21 cellular contexts compared by ENCODE assay signal in the genomic region with DNA sequence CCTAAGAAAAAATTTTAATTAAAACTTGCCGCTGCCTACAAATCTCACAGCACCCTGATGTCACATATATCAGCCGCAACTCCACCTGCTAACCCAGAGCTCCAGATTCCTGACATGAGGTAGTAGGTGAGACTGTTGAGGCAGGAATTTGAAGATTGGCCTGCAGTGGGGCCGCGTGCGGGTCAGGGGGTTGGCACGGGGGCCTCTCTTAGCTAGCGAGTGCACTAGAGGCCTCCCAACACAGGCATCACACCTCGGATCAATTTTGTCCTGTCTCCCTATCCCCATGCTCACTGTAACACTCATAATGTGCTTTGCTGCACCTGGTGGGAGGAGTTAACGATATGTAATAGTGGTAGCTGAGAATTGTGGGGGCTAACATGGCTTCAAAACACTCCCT.
A peak's percentile ranks its signal among the peaks of the same experiment; 100 is the strongest.
DNase-seq lines count a peak whose midpoint lies in the region; ATAC-seq and TF ChIP-seq lines count a peak whose summit lies in the region.
"Had no signal": no experiment of that assay in that cellular context is flagged by ENCODE, and none has a peak within 500 bp of the region (broad histone marks: within the 10 kb centered on the region; RNA-seq: fewer than 3 reads in every experiment).

No MANE protein-coding gene starts in this region.

- ATAC-seq in GM23338, result no peak
- no peak for ATAC-seq in stimulated activated naive CD8-positive, alpha-beta T cell treated with anti-CD3 and anti-CD28 coated beads, Interleukin-15, amount 100 ng/mL, for 72 hours
- ATAC-seq in HG02798 (IDR thresholded peaks at IDR 0.05; ENCODE audit: poor library complexity, unreplicated experiment), result no peak
- ATAC-seq: A549 had no signal

- H3F3A ChIP-seq in GM23338 (replicated peaks; ENCODE audit: low read depth), result no peaks in the 10 kb centered on the region

- no peak overlapping the region for H3K4me2 ChIP-seq in GM23338
- no peak overlapping the region for H3K4me2 ChIP-seq in hepatocyte
- H3K4me2 ChIP-seq: A549, PC-9 had no signal

- H2AFZ ChIP-seq in GM23338 (peak overlapping the region; percentile 91; the same call in 1 of the 2 replicates), hepatocyte (no peak overlapping the region)
- H2AFZ ChIP-seq: PC-9 had no signal

- no peaks in the 10 kb centered on the region for H3K36me3 Mint-ChIP-seq in GM23338 (ENCODE audit: low read depth)
- H3K36me3 Mint-ChIP-seq in nephron progenitor cell (ENCODE audit: low read depth), result no peaks in the 10 kb centered on the region
- H3K36me3 Mint-ChIP-seq: CD4-positive, CD25-positive, alpha-beta regulatory T cell had no signal

- peaks cover 8% of the 10 kb centered on the region; the same call in 1 of the 2 replicates for H3K4me1 ChIP-seq in GM23338 (ENCODE audit: insufficient read depth)
- peaks cover 12% of the 10 kb centered on the region for H3K4me1 ChIP-seq in hepatocyte (ENCODE audit: insufficient read depth)
- peaks cover 8 to 49% (median 33%) of the 10 kb centered on the region in 5 donors for H3K4me1 ChIP-seq in subcutaneous abdominal adipose tissue (ENCODE audit: control insufficient read depth in 5 of 5, insufficient read depth in 5 of 5, low read length in 5 of 5)
- H3K4me1 ChIP-seq: BE2C, HAP-1 had no signal

- no peaks in the 10 kb centered on the region for H3K27me3 ChIP-seq in GM23338 (ENCODE audit: insufficient read depth)
- no peaks in the 10 kb centered on the region for H3K27me3 ChIP-seq in hepatocyte
- H3K27me3 ChIP-seq in subcutaneous abdominal adipose tissue (ENCODE audit: control insufficient read depth in 5 of 5, insufficient read depth in 4 of 5, low read length in 5 of 5), result no peaks in the 10 kb centered on the region
- H3K27me3 ChIP-seq: BE2C had no signal

- DNase-seq in GM23338 (ENCODE audit: low spot score) (no peak), hepatocyte (ENCODE audit: low spot score) (no peak), nephron progenitor cell (no peak)
- DNase-seq in stimulated activated naive CD8-positive, alpha-beta T cell treated with anti-CD3 and anti-CD28 coated beads, Interleukin-15, amount 100 ng/mL, for 72 hours, result no peak
- DNase-seq: BE2C; CD4-positive, CD25-positive, alpha-beta regulatory T cell; DMS 273 treated with DMSO at 0.1 percent for 48 hours; DMS79 treated with DMSO at 0.1 percent for 48 hours; Karpas-422; NCI-H1417; NCI-H187; NCI-H446; NCI-H526; PC-9; RPMI8226; SHP77 had no signal

- H3K27ac Mint-ChIP-seq in GM23338 (no peak overlapping the region), nephron progenitor cell (no peak overlapping the region)
- H3K27ac Mint-ChIP-seq in stimulated activated naive CD8-positive, alpha-beta T cell treated with anti-CD3 and anti-CD28 coated beads, Interleukin-15, amount 100 ng/mL, for 72 hours, result no peak overlapping the region
- H3K27ac Mint-ChIP-seq: CD4-positive, CD25-positive, alpha-beta regulatory T cell had no signal

- no peak overlapping the region for H3K4me3 Mint-ChIP-seq in GM23338
- H3K4me3 Mint-ChIP-seq in stimulated activated naive CD8-positive, alpha-beta T cell treated with anti-CD3 and anti-CD28 coated beads, Interleukin-15, amount 100 ng/mL, for 72 hours, result no peak overlapping the region
- H3K4me3 Mint-ChIP-seq in nephron progenitor cell, result no peak overlapping the region
- H3K4me3 Mint-ChIP-seq: CD4-positive, CD25-positive, alpha-beta regulatory T cell had no signal

- H3K9ac ChIP-seq in subcutaneous abdominal adipose tissue (ENCODE audit: low read length in 5 of 5), result no peak overlapping the region

- H3K9me2 ChIP-seq in GM23338 (ENCODE audit: insufficient read depth) (peaks cover 12% of the 10 kb centered on the region; the same call in 1 of the 2 replicates), hepatocyte (replicated peaks; ENCODE audit: insufficient read depth) (no peaks in the 10 kb centered on the region)

- no peak for TF ChIP-seq CTCF in GM23338 (conservative IDR thresholded peaks at IDR 0.05; ENCODE audit: low read depth in 2 of 2)
- no peak for TF ChIP-seq CTCF in VCaP (conservative IDR thresholded peaks at IDR 0.05)
- no peak for TF ChIP-seq CTCF in hepatocyte (IDR thresholded peaks at IDR 0.05; ENCODE audit: poor library complexity)
- no peak for TF ChIP-seq CTCF in nephron progenitor cell (IDR thresholded peaks at IDR 0.05)

- no peaks in the 10 kb centered on the region for H4K20me1 ChIP-seq in GM23338 (replicated peaks; ENCODE audit: insufficient read depth)
- no peaks in the 10 kb centered on the region for H4K20me1 ChIP-seq in hepatocyte (ENCODE audit: insufficient read depth, poor library complexity, severe bottlenecking)

- no peaks in the 10 kb centered on the region for H3K79me2 ChIP-seq in GM23338 (replicated peaks; ENCODE audit: insufficient read depth)
- H3K79me2 ChIP-seq in hepatocyte, result no peaks in the 10 kb centered on the region

- H3K36me3 ChIP-seq in GM23338 (ENCODE audit: insufficient read depth) (no peaks in the 10 kb centered on the region), hepatocyte (replicated peaks; ENCODE audit: insufficient read depth, low read depth) (no peaks in the 10 kb centered on the region), subcutaneous abdominal adipose tissue (ENCODE audit: control insufficient read depth in 5 of 5, insufficient read depth in 5 of 5, low read length in 5 of 5) (no peaks in the 10 kb centered on the region)
- H3K36me3 ChIP-seq: BE2C, HAP-1 had no signal

- H3K9me3 ChIP-seq in hepatocyte (ENCODE audit: low read depth) (no peaks in the 10 kb centered on the region), subcutaneous abdominal adipose tissue (ENCODE audit: control insufficient read depth in 5 of 5, low read length in 5 of 5) (no peaks in the 10 kb centered on the region)
- H3K9me3 ChIP-seq: A549, BE2C, HAP-1 had no signal

- no peak overlapping the region for H3K4me3 ChIP-seq in GM23338
- no peak overlapping the region for H3K4me3 ChIP-seq in hepatocyte
- H3K4me3 ChIP-seq in subcutaneous abdominal adipose tissue (ENCODE audit: low read depth in 1 of 5, low read length in 5 of 5), result no peak overlapping the region
- H3K4me3 ChIP-seq: A549, HAP-1, PC-9 had no signal

- H3K27me3 Mint-ChIP-seq in GM23338 (ENCODE audit: insufficient read depth, low read depth, poor library complexity) (peaks cover 6% of the 10 kb centered on the region), nephron progenitor cell (ENCODE audit: low read depth, poor library complexity) (peaks cover 4% of the 10 kb centered on the region)
- no peaks in the 10 kb centered on the region for H3K27me3 Mint-ChIP-seq in stimulated activated naive CD8-positive, alpha-beta T cell treated with anti-CD3 and anti-CD28 coated beads, Interleukin-15, amount 100 ng/mL, for 72 hours

- no peaks in the 10 kb centered on the region for H3K9me3 Mint-ChIP-seq in GM23338
- no peaks in the 10 kb centered on the region for H3K9me3 Mint-ChIP-seq in stimulated activated naive CD8-positive, alpha-beta T cell treated with anti-CD3 and anti-CD28 coated beads, Interleukin-15, amount 100 ng/mL, for 72 hours
- no peaks in the 10 kb centered on the region for H3K9me3 Mint-ChIP-seq in nephron progenitor cell

- WGBS in hepatocyte (ENCODE audit: low lambda C conversion rate, missing lambda C conversion rate), result 96% methylated on average over 9 of the region's 9 CpGs

- H3K4me1 Mint-ChIP-seq in GM23338 (peaks cover 12% of the 10 kb centered on the region), nephron progenitor cell (peaks cover 65% of the 10 kb centered on the region)
- peaks cover 31% of the 10 kb centered on the region for H3K4me1 Mint-ChIP-seq in stimulated activated naive CD8-positive, alpha-beta T cell treated with anti-CD3 and anti-CD28 coated beads, Interleukin-15, amount 100 ng/mL, for 72 hours
- H3K4me1 Mint-ChIP-seq: CD4-positive, CD25-positive, alpha-beta regulatory T cell had no signal

- H3K27ac ChIP-seq in GM23338 (ENCODE audit: low read depth), result no peak overlapping the region
- H3K27ac ChIP-seq in VCaP, result peak overlapping the region; percentile 61
- peak overlapping the region; percentile 86 for H3K27ac ChIP-seq in hepatocyte
- peak overlapping the region; percentile 98 for H3K27ac ChIP-seq in subcutaneous abdominal adipose tissue (ENCODE audit: low read depth, low read length)
- H3K27ac ChIP-seq: PC-9 had no signal

TF ChIP-seq in GM23338, 12 proteins besides CTCF, POLR2A, EP300 and RAD21 (continues in another document):
- TF ChIP-seq STAT1 (IDR thresholded peaks at IDR 0.05; ENCODE audit: unreplicated experiment) (no peak), ETS1 (IDR thresholded peaks at IDR 0.05) (no peak), EZH2 (IDR thresholded peaks at IDR 0.05; ENCODE audit: low read depth, unreplicated experiment) (no peak), EZH2phosphoT487 (IDR thresholded peaks at IDR 0.05; ENCODE audit: unreplicated experiment) (no peak), NANOG (IDR thresholded peaks at IDR 0.05; ENCODE audit: borderline replicate concordance) (no peak)
